9 cellular contexts compared by ENCODE assay signal in the genomic region with DNA sequence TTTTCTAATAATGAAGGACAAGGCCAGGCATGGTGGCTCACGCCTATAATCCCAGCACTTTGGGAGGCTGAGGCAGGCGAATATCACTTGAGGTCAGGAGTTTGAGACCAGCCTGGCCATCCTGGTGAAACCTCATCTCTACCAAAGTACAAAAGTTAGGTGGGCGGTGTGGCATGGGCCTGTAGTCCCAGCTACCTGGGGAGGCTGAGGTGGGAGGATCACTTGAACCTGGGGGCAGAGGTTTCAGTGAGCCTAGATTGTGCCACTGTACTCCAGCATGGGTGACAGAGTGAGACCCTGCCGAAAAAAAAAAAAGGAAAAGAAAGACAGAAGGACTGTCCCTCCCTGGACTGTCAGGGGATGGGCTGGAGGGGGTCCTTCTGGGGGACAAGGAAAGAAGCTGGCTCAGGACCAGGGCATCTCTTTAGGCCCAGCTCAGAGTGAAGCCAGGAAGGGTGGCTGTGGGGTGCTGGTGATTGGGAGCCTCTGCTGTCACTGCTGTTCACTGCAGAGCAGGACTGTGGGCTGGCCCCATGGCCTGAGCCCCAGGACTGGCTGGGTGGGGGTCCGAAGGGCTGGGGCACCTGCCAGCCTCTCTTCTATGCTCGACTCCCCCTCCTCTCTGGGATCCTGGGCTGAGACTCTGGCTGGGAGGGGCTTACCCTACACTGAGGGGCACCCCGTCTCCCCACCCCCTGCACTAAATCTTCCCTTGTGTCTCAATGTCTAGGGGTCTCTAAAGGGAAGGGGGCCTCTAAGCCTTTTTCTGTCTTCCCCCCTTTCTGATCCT. TPM values are rescaled to one million over a fixed set of nuclear protein-coding genes. Genes with fewer than 3 reads are reported as not detected.
DNase-seq lines count a peak whose midpoint lies in the region; ATAC-seq and TF ChIP-seq lines count a peak whose summit lies in the region.
"Had no signal": no experiment of that assay in that cellular context is flagged by ENCODE, and none has a peak within 500 bp of the region (broad histone marks: within the 10 kb centered on the region; RNA-seq: fewer than 3 reads in every experiment).

No MANE protein-coding gene starts in this region.

- H2AK5ac ChIP-seq in trophoblast cell (ENCODE audit: low read length), result no peak overlapping the region

- peaks cover 4% of the 10 kb centered on the region for H3K4me1 ChIP-seq in RWPE2 (ENCODE audit: insufficient read depth, poor library complexity, severe bottlenecking)
- H3K4me1 ChIP-seq in trophoblast cell (ENCODE audit: control insufficient read depth in 1 of 2, insufficient read depth in 2 of 2, low read length in 2 of 2), result peaks cover 5 to 15% of the 10 kb centered on the region in 2 experiments

- H3K9me3 ChIP-seq in RWPE2 (ENCODE audit: severe bottlenecking), result no peaks in the 10 kb centered on the region
- H3K9me3 ChIP-seq in trophoblast cell (ENCODE audit: insufficient read depth, low read depth, low read length), result no peaks in the 10 kb centered on the region

- no peaks in the 10 kb centered on the region for H3K27me3 ChIP-seq in RWPE2 (ENCODE audit: insufficient read depth, poor library complexity, severe bottlenecking)
- peaks cover 3% of the 10 kb centered on the region for H3K27me3 ChIP-seq in trophoblast cell (ENCODE audit: insufficient read depth, low read length)

- no peak overlapping the region for H4K8ac ChIP-seq in trophoblast cell (ENCODE audit: low read depth, low read length)

- no CpG with 5 or more reads among the region's 7 CpGs for WGBS in trophoblast cell (ENCODE audit: extremely low coverage, insufficient coverage, insufficient read length)

- CTCF ChIA-PET in Calu3 (lab: Charles Lee), result interaction anchor here (0.6 to 2.0 kb wide), 7 partner anchors 8 to 107 kb away, joined by 3 to 7 read pairs (median 5); no protein-coding TSS in a partner anchor

- no peaks in the 10 kb centered on the region for H3K79me2 ChIP-seq in trophoblast cell (ENCODE audit: control insufficient read depth, insufficient read depth, low read length, poor library complexity)

- no peak for ATAC-seq in RWPE2 (ENCODE audit: low read depth)
- no peak for ATAC-seq in GM21423 (IDR thresholded peaks at IDR 0.05; ENCODE audit: unreplicated experiment)

- no peak overlapping the region for H2BK12ac ChIP-seq in trophoblast cell (ENCODE audit: low read length)

- peaks cover 72% of the 10 kb centered on the region for H3K27me3 Mint-ChIP-seq in Calu3 (ENCODE audit: unreplicated experiment)

- H3K4me3 Mint-ChIP-seq in Calu3 (ENCODE audit: low read depth, unreplicated experiment), result peak overlapping the region; percentile 70

- H2BK5ac ChIP-seq in trophoblast cell (ENCODE audit: low read depth, low read length, poor library complexity), result no peak overlapping the region

- no peak overlapping the region for H3K4ac ChIP-seq in trophoblast cell (ENCODE audit: low read depth, low read length)

- peak overlapping the region; percentile 73 for H3K27ac ChIP-seq in RWPE2 (ENCODE audit: poor library complexity, severe bottlenecking)
- H3K27ac ChIP-seq in trophoblast cell (ENCODE audit: low read depth, low read length), result no peak overlapping the region

- H3K9me3 Mint-ChIP-seq in Calu3 (ENCODE audit: low read depth, unreplicated experiment), result no peaks in the 10 kb centered on the region

- H3K18ac ChIP-seq in trophoblast cell (ENCODE audit: low read length), result no peak overlapping the region

- no peak for DNase-seq in Calu3
- no peak for DNase-seq in RWPE2 (ENCODE audit: low spot score)
- DNase-seq in epithelial cell of proximal tubule (ENCODE audit: low read depth), result no peak
- no peak for DNase-seq in trophoblast cell
- no peak for DNase-seq in hepatic stellate cell (ENCODE audit: low spot score)
- no peak for DNase-seq in COR-L47 (lab: John Stamatoyannopoulos, UW)
- no peak for DNase-seq in NCI-H524 treated with DMSO at 0.1 percent for 48 hours (lab: John Stamatoyannopoulos, UW)
- DNase-seq: NCI-H2029 had no signal

- no peak overlapping the region for H4K91ac ChIP-seq in trophoblast cell (ENCODE audit: low read depth, low read length)

- no peak overlapping the region for H3K23ac ChIP-seq in trophoblast cell (ENCODE audit: low read length)

- H2AFZ ChIP-seq in trophoblast cell (ENCODE audit: insufficient read depth, low read length, poor library complexity), result no peak overlapping the region

- no peak for TF ChIP-seq CTCF in Calu3 (IDR thresholded peaks at IDR 0.05; ENCODE audit: unreplicated experiment)
- TF ChIP-seq CTCF in RWPE2 (IDR thresholded peaks at IDR 0.05; ENCODE audit: poor library complexity, severe bottlenecking), result no peak
- no peak for TF ChIP-seq CTCF in epithelial cell of proximal tubule (conservative IDR thresholded peaks at IDR 0.05; ENCODE audit: low read depth, low read length)

- H3K27ac Mint-ChIP-seq in Calu3 (ENCODE audit: unreplicated experiment), result peak overlapping the region; percentile 56

- no peak overlapping the region for H2BK120ac ChIP-seq in trophoblast cell (ENCODE audit: insufficient read depth, low read length, poor library complexity)

- no peak overlapping the region for H4K12ac ChIP-seq in trophoblast cell (ENCODE audit: low read depth, low read length)

- intact Hi-C loops in Calu3 (cut with micrococcal nuclease; ENCODE audit: unreplicated experiment), result no loop called here

- no peak overlapping the region for H3K14ac ChIP-seq in trophoblast cell (ENCODE audit: low read length)

- BruUV-seq in Calu3 (replicated peaks; lab: Mats Ljungman, UMichigan), result no TSS peak

- no peak overlapping the region for H3K9ac ChIP-seq in trophoblast cell (ENCODE audit: low read length)

- no peaks in the 10 kb centered on the region for H3K36me3 ChIP-seq in RWPE2 (ENCODE audit: low read depth)
- no peaks in the 10 kb centered on the region for H3K36me3 ChIP-seq in trophoblast cell (ENCODE audit: control insufficient read depth in 1 of 2, insufficient read depth in 2 of 2, low read length in 2 of 2)

- H3K4me3 ChIP-seq in RWPE2 (ENCODE audit: severe bottlenecking) (peak overlapping the region; percentile 99), epithelial cell of proximal tubule (ENCODE audit: low read depth, low read length) (peak overlapping the region; percentile 83), trophoblast cell (ENCODE audit: low read depth, low read length) (no peak overlapping the region)

- H3K4me1 Mint-ChIP-seq in Calu3 (ENCODE audit: low read depth, unreplicated experiment), result peaks cover 14% of the 10 kb centered on the region

- peaks cover 2% of the 10 kb centered on the region for H3K79me1 ChIP-seq in trophoblast cell (ENCODE audit: low read length)

- H3K36me3 Mint-ChIP-seq in Calu3 (ENCODE audit: insufficient read depth, unreplicated experiment), result peaks cover 24% of the 10 kb centered on the region

- H3K4me2 ChIP-seq in trophoblast cell (ENCODE audit: low read length), result peak overlapping the region; percentile 55

RNA-seq across cellular contexts. Expression of gene ARHGAP23, which starts 0.9 kb away (rescaled TPM):
- 140 and 304 TPM in 2 replicates for total RNA-seq in Calu3 (2022)
- 28.4 and 42.3 TPM in 2 replicates for total RNA-seq in epithelial cell of proximal tubule
- 16.7 and 17.8 TPM in 2 replicates for polyA plus RNA-seq in trophoblast cell (2013)
